ENCODE assay signal across 8 cellular contexts in the genomic region with DNA sequence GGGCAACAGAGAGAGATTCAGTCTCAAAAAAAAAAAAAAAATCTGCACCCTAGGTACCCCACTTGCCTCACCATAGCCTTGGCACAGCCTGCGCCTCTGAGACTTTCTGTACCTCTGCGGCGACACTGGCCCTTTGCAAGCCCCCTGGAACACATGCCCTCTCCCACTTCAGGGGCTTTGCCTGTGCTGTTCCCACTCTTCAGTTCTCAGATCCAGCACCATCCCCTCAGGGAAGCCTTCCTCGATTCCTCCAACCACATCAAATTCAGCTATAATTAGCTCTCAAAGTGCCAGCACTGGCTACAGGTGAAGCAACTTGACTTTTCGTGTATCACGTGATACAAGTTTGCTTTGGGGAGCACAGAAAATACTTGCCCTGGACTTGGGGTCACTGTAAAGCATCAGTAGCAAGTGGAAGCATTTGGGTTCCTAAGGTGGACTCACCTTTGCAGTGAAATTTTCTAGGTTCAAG. TPM values are rescaled to one million over a fixed set of nuclear protein-coding genes. Genes with fewer than 3 reads are reported as not detected.
A peak's percentile ranks its signal among the peaks of the same experiment; 100 is the strongest.
DNase-seq lines count a peak whose midpoint lies in the region; ATAC-seq and TF ChIP-seq lines count a peak whose summit lies in the region.

No MANE protein-coding gene starts in this region.

- TF ChIP-seq EP300 in neural cell (conservative IDR thresholded peaks at IDR 0.05; ENCODE audit: poor library complexity, severe bottlenecking), result no peak

- H3K9ac ChIP-seq in BLaER1 (peak overlapping the region; percentile 78), duodenal mucosa (ENCODE audit: low read depth in 1 of 2, low read length in 2 of 2) (peak overlapping the region; percentile 74 to 84), neural cell (ENCODE audit: low read length) (peak overlapping the region; percentile 29)

- ATAC-seq in HG03565 (IDR thresholded peaks at IDR 0.05; ENCODE audit: unreplicated experiment), result no peak
- no peak for ATAC-seq in GM19324 (IDR thresholded peaks at IDR 0.05; ENCODE audit: low FRiP score, unreplicated experiment)

- H3K27ac ChIP-seq in BLaER1 (peak overlapping the region; percentile 49), duodenal mucosa (ENCODE audit: low read depth, low read length) (no peak overlapping the region), neural cell (ENCODE audit: low read length) (no peak overlapping the region)

- peak overlapping the region; percentile 97 for H3K4me2 ChIP-seq in BLaER1
- H3K4me2 ChIP-seq in neural cell (ENCODE audit: low read length), result peak overlapping the region; percentile 93

- no peak for TF ChIP-seq RAD21 in neural cell (conservative IDR thresholded peaks at IDR 0.05)

- H3K27me3 ChIP-seq in BLaER1 (no peaks in the 10 kb centered on the region), MG63 (no peaks in the 10 kb centered on the region), duodenal mucosa (ENCODE audit: control insufficient read depth in 1 of 2, insufficient read depth in 2 of 2, low read length in 2 of 2) (no peaks in the 10 kb centered on the region), neural cell (ENCODE audit: insufficient read depth, low read depth, low read length) (no peaks in the 10 kb centered on the region)

- H2AFZ ChIP-seq in neural cell (ENCODE audit: low read depth, low read length), result no peak overlapping the region

- H4K20me1 ChIP-seq in BLaER1, result peaks cover 26% of the 10 kb centered on the region
- H4K20me1 ChIP-seq in neural cell (ENCODE audit: insufficient read depth), result no peaks in the 10 kb centered on the region

- peaks cover 42% of the 10 kb centered on the region for H3K79me2 ChIP-seq in neural cell (replicated peaks; ENCODE audit: insufficient read depth, low read length)

- no peak for TF ChIP-seq CTCF in neural cell (IDR thresholded peaks at IDR 0.05; ENCODE audit: poor library complexity, severe bottlenecking)

- no peaks in the 10 kb centered on the region for H3F3A ChIP-seq in neural cell (ENCODE audit: insufficient read depth, low read length, poor library complexity, severe bottlenecking)

- H3K4me1 ChIP-seq in BLaER1 (peaks cover 55% of the 10 kb centered on the region), duodenal mucosa (ENCODE audit: control insufficient read depth in 1 of 2, insufficient read depth in 2 of 2, low read length in 2 of 2) (peaks cover 43 to 45% of the 10 kb centered on the region in 2 donors)

- H3K9me3 ChIP-seq in BLaER1, result no peaks in the 10 kb centered on the region
- no peaks in the 10 kb centered on the region for H3K9me3 ChIP-seq in MG63
- no peaks in the 10 kb centered on the region for H3K9me3 ChIP-seq in duodenal mucosa (ENCODE audit: control insufficient read depth in 1 of 2, low read length in 2 of 2)
- no peaks in the 10 kb centered on the region for H3K9me3 ChIP-seq in neural cell (ENCODE audit: low read length)

- DNase-seq in MG63, result no peak
- no peak for DNase-seq in mesenteric fat pad (ENCODE audit: low spot score)
- no peak for DNase-seq in SK-N-DZ (ENCODE audit: low spot score)

- peak overlapping the region; percentile 70 for H3K4me3 ChIP-seq in BLaER1
- peak overlapping the region; percentile 52 for H3K4me3 ChIP-seq in MG63
- peak overlapping the region; percentile 78 to 84 for H3K4me3 ChIP-seq in duodenal mucosa (ENCODE audit: low read depth in 1 of 2, low read length in 2 of 2)
- peak overlapping the region; percentile 66 for H3K4me3 ChIP-seq in neural cell (ENCODE audit: low read length)

- H3K36me3 ChIP-seq in BLaER1 (no peaks in the 10 kb centered on the region), MG63 (peaks cover 12% of the 10 kb centered on the region), duodenal mucosa (ENCODE audit: control insufficient read depth in 1 of 2, insufficient read depth in 2 of 2, low read length in 2 of 2) (no peaks in the 10 kb centered on the region), neural cell (ENCODE audit: insufficient read depth, low read length) (no peaks in the 10 kb centered on the region)

- H3K9me2 ChIP-seq in neural cell (ENCODE audit: insufficient read depth, low read length), result no peaks in the 10 kb centered on the region

TF ChIP-seq in neural cell, 6 proteins besides CTCF, POLR2A, EP300 and RAD21:
- TF ChIP-seq EZH2 (IDR thresholded peaks at IDR 0.05; ENCODE audit: borderline replicate concordance, insufficient read depth, low read length, poor library complexity, severe bottlenecking) (no peak), TAF1 (IDR thresholded peaks at IDR 0.05; ENCODE audit: low read depth) (no peak), MXI1 (conservative IDR thresholded peaks at IDR 0.05; ENCODE audit: poor library complexity, severe bottlenecking) (no peak), POLR2AphosphoS5 (IDR thresholded peaks at IDR 0.05) (no peak), SMC3 (conservative IDR thresholded peaks at IDR 0.05; ENCODE audit: poor library complexity) (no peak)
- TF ChIP-seq, protein P1, sequence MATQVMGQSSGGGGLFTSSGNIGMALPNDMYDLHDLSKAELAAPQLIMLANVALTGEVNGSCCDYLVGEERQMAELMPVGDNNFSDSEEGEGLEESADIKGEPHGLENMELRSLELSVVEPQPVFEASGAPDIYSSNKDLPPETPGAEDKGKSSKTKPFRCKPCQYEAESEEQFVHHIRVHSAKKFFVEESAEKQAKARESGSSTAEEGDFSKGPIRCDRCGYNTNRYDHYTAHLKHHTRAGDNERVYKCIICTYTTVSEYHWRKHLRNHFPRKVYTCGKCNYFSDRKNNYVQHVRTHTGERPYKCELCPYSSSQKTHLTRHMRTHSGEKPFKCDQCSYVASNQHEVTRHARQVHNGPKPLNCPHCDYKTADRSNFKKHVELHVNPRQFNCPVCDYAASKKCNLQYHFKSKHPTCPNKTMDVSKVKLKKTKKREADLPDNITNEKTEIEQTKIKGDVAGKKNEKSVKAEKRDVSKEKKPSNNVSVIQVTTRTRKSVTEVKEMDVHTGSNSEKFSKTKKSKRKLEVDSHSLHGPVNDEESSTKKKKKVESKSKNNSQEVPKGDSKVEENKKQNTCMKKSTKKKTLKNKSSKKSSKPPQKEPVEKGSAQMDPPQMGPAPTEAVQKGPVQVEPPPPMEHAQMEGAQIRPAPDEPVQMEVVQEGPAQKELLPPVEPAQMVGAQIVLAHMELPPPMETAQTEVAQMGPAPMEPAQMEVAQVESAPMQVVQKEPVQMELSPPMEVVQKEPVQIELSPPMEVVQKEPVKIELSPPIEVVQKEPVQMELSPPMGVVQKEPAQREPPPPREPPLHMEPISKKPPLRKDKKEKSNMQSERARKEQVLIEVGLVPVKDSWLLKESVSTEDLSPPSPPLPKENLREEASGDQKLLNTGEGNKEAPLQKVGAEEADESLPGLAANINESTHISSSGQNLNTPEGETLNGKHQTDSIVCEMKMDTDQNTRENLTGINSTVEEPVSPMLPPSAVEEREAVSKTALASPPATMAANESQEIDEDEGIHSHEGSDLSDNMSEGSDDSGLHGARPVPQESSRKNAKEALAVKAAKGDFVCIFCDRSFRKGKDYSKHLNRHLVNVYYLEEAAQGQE (IDR thresholded peaks at IDR 0.05; ENCODE audit: borderline replicate concordance), result no peak

RNA-seq across cellular contexts. Expression of gene UBE2V1, which starts 2.1 kb away (rescaled TPM):
- total RNA-seq in MG63 (2014; rRNA removed; shearing (Covaris generic); ENCODE audit: low replicate concordance), result 23.3 and 29.6 TPM in 2 replicates
- 34.4 and 44.2 TPM in 2 replicates for polyA plus RNA-seq in neural cell
- 58.4 and 70.0 TPM in 2 replicates for polyA minus RNA-seq in neural cell
- total RNA-seq in mesenteric fat pad, result 89.0 TPM
- polyA plus RNA-seq in SK-N-DZ (2014; cell fraction: cytosol; rRNA removed), result 79.0 and 79.5 TPM in 2 replicates
- 52.4 and 140 TPM in 2 replicates for polyA plus RNA-seq in SK-N-DZ (2014; cell fraction: nucleus; rRNA removed)

RNA-seq across cellular contexts. Expression of gene PEDS1, which starts 38.4 kb away (rescaled TPM):
- total RNA-seq in MG63 (2014; rRNA removed; shearing (Covaris generic); ENCODE audit: low replicate concordance), result 18.2 and 31.6 TPM in 2 replicates
- 10.0 and 16.5 TPM in 2 replicates for polyA plus RNA-seq in neural cell
- 19.8 and 20.2 TPM in 2 replicates for polyA minus RNA-seq in neural cell
- 44.1 TPM for total RNA-seq in mesenteric fat pad
- 39.0 and 41.6 TPM in 2 replicates for polyA plus RNA-seq in SK-N-DZ (2014; cell fraction: cytosol; rRNA removed)
- 19.4 and 20.3 TPM in 2 replicates for polyA plus RNA-seq in SK-N-DZ (2014; cell fraction: nucleus; rRNA removed)

Comparison
In these comparisons a context has a peak if more than half of its experiments do, and no peak if none do; other contexts are left out.
1. H3K9ac ChIP-seq: peak in every context shown above with its lines; median percentile 79 in duodenal mucosa; 78 in BLaER1; 29 in neural cell.